Comparison of ENCODE assay signal across 1 cellular context in genomic region chr12:48183091-48183875, GRCh38.
TF ChIP-seq lines count a peak whose summit lies in the region.

Gene CCDC184, plus strand, starts transcription at chr12:48183644. Its CDS starts 479 bp downstream, at chr12:48184123.

TF ChIP-seq in IMR-90, 13 proteins besides CTCF, POLR2A, EP300 and RAD21 (continued from another document):
- TF ChIP-seq BHLHE40 (IDR thresholded peaks at IDR 0.05; ENCODE audit: low read depth, low read length) (no peak), MAFK (IDR thresholded peaks at IDR 0.05; ENCODE audit: low read depth, low read length) (no peak)
